In genomic region chr13:66323695-66324094, GRCh38 we compare ENCODE assay signal across 18 cellular contexts.
DNase-seq lines count a peak whose midpoint lies in the region; ATAC-seq and TF ChIP-seq lines count a peak whose summit lies in the region.
"Had no signal": no experiment of that assay in that cellular context is flagged by ENCODE, and none has a peak within 500 bp of the region (broad histone marks: within the 10 kb centered on the region; RNA-seq: fewer than 3 reads in every experiment).

No MANE protein-coding gene starts in this region.

- H3K79me2 ChIP-seq in neural progenitor cell (ENCODE audit: low read depth): no peaks in the 10 kb centered on the region

- no peaks in the 10 kb centered on the region for H3K4me1 Mint-ChIP-seq in neural progenitor cell
- H3K4me1 Mint-ChIP-seq: CD4-positive, alpha-beta memory T cell had no signal

- no peak overlapping the region for H3K27ac Mint-ChIP-seq in neural progenitor cell
- H3K27ac Mint-ChIP-seq: GM23338, HFFc6 had no signal

- ATAC-seq in SK-N-SH treated with all-trans-retinoic acid at 6 μM for 48 hours (peak; percentile 36), GM18867 (IDR thresholded peaks at IDR 0.05; ENCODE audit: unreplicated experiment) (no peak)
- ATAC-seq: GM12878 had no signal

- H2AFZ ChIP-seq in neural progenitor cell (replicated peaks): peak overlapping the region; percentile 54
- H2AFZ ChIP-seq: GM23338 had no signal

- no peaks in the 10 kb centered on the region for H3F3A ChIP-seq in neural progenitor cell (ENCODE audit: low read depth)

- no peak overlapping the region for H3K9ac ChIP-seq in neural progenitor cell

- no peaks in the 10 kb centered on the region for H3K27me3 Mint-ChIP-seq in neural progenitor cell (ENCODE audit: insufficient read depth, low read depth)
- H3K27me3 Mint-ChIP-seq: CD4-positive, alpha-beta memory T cell had no signal

- H3K4me2 ChIP-seq in neural progenitor cell: no peak overlapping the region
- H3K4me2 ChIP-seq: GM23338 had no signal

- H3K27ac ChIP-seq in neural progenitor cell: no peak overlapping the region
- H3K27ac ChIP-seq: 22Rv1 had no signal

- H3K36me3 ChIP-seq in neural progenitor cell: no peaks in the 10 kb centered on the region
- H3K36me3 ChIP-seq: HAP-1 had no signal

- no peak overlapping the region for H3K4me3 Mint-ChIP-seq in neural progenitor cell
- H3K4me3 Mint-ChIP-seq: CD4-positive, alpha-beta memory T cell; GM23338; HFFc6 had no signal

- TF ChIP-seq CTCF in choroid plexus epithelial cell (conservative IDR thresholded peaks at IDR 0.05; ENCODE audit: low read depth, low read length) (no peak), neural progenitor cell (IDR thresholded peaks at IDR 0.05) (no peak)

- no peaks in the 10 kb centered on the region for H3K4me1 ChIP-seq in neural progenitor cell
- H3K4me1 ChIP-seq: HAP-1 had no signal

- DNase-seq in EH (ENCODE audit: low read depth) (peak; percentile 2), choroid plexus epithelial cell (ENCODE audit: low read depth) (peak; percentile 9), neural progenitor cell (ENCODE audit: low spot score) (no peak), A172 (ENCODE audit: low spot score) (no peak), NCI-H2029 (lab: John Stamatoyannopoulos, UW) (no peak)
- DNase-seq: C1 segment of cervical spinal cord; Calu3; CD4-positive, alpha-beta memory T cell; COR-L47; DMS53; DMS79 treated with DMSO at 0.1 percent for 48 hours; HFFc6 had no signal

- H3K9me3 ChIP-seq in neural progenitor cell (ENCODE audit: low read depth): no peaks in the 10 kb centered on the region
- H3K9me3 ChIP-seq: HAP-1 had no signal

- H3K27me3 ChIP-seq in neural progenitor cell: no peaks in the 10 kb centered on the region

- H4K20me1 ChIP-seq in neural progenitor cell (ENCODE audit: low read depth): no peaks in the 10 kb centered on the region

- H3K9me3 Mint-ChIP-seq in neural progenitor cell: no peaks in the 10 kb centered on the region
- H3K9me3 Mint-ChIP-seq: GM23338, HFFc6 had no signal

- no peak overlapping the region for H3K4me3 ChIP-seq in choroid plexus epithelial cell (ENCODE audit: low read depth, low read length)
- no peak overlapping the region for H3K4me3 ChIP-seq in neural progenitor cell
- H3K4me3 ChIP-seq: GM12878, GM23338, HAP-1 had no signal

- no peaks in the 10 kb centered on the region for H3K36me3 Mint-ChIP-seq in neural progenitor cell
- H3K36me3 Mint-ChIP-seq: CD4-positive, alpha-beta memory T cell had no signal

TF ChIP-seq in SK-N-SH treated with all-trans-retinoic acid at 6 μM for 48 hours, 23 proteins besides CTCF, POLR2A, EP300 and RAD21:
- TF ChIP-seq PATZ1 (CRISPR knock-in tag; IDR thresholded peaks at IDR 0.05; ENCODE audit: borderline replicate concordance): no peak
- 0 out of 2 replicates have a peak, but pooled peaks have one; percentile 12 for TF ChIP-seq ISL1 (CRISPR knock-in tag; IDR thresholded peaks at IDR 0.05)
- no peak for TF ChIP-seq ZC3H10 (CRISPR knock-in tag; IDR thresholded peaks at IDR 0.05)
- TF ChIP-seq ESRRG (CRISPR knock-in tag; IDR thresholded peaks at IDR 0.05): no peak

Comparison
In these comparisons a context has a peak if more than half of its experiments do, and no peak if none do; other contexts are left out.
1. DNase-seq: peak in EH (single experiment) and choroid plexus epithelial cell (single experiment); none in neural progenitor cell (single experiment), A172 (single experiment) and NCI-H2029 (single experiment).